Comparison of ENCODE assay signal across 1 cellular context in genomic region chr9:1051286-1052118, GRCh38.
A peak's percentile ranks its signal among the peaks of the same experiment; 100 is the strongest.
TF ChIP-seq lines count a peak whose summit lies in the region.

No MANE protein-coding gene starts in this region.

TF ChIP-seq in GM12878, 131 proteins besides CTCF, POLR2A, EP300 and RAD21 (continued from another document):
- peak; percentile 87 for TF ChIP-seq GATAD2B (conservative IDR thresholded peaks at IDR 0.05; ENCODE audit: low read depth)
